In genomic region chr1:53414632-53415031, GRCh38 we compare ENCODE assay signal across 24 cellular contexts. TPM values are rescaled to one million over a fixed set of nuclear protein-coding genes. Genes with fewer than 3 reads are reported as not detected.
DNase-seq lines count a peak whose midpoint lies in the region; ATAC-seq and FAIRE-seq lines count a peak whose summit lies in the region.
"Had no signal": no experiment of that assay in that cellular context is flagged by ENCODE, and none has a peak within 500 bp of the region (broad histone marks: within the 10 kb centered on the region; RNA-seq: fewer than 3 reads in every experiment).

No MANE protein-coding gene starts in this region.

- intact Hi-C loops in CD4-positive, alpha-beta memory T cell (cut with micrococcal nuclease): loop anchor here (5.0 kb wide), 2 partner anchors 53 to 862 kb away; partner anchors contain the start of gene TUT4

- no peaks in the 10 kb centered on the region for H3K36me3 Mint-ChIP-seq in CD4-positive, CD25-positive, alpha-beta regulatory T cell
- H3K36me3 Mint-ChIP-seq in CD4-positive, alpha-beta memory T cell: no peaks in the 10 kb centered on the region
- H3K36me3 Mint-ChIP-seq in activated T-helper 17 cell treated with anti-CD3 and anti-CD28 coated beads, Interleukin-2, amount 50 U/mL, for 72 hours (ENCODE audit: low read depth): no peaks in the 10 kb centered on the region
- no peaks in the 10 kb centered on the region for H3K36me3 Mint-ChIP-seq in immature natural killer cell
- H3K36me3 Mint-ChIP-seq: activated naive CD4-positive, alpha-beta T cell treated with anti-CD3 and anti-CD28 coated beads, Interleukin-2, amount 50 U/mL, for 24 hours had no signal

- POLR2A ChIA-PET in CD4-positive, alpha-beta memory T cell (lab: Charles Lee; ENCODE audit: partially characterized antibody): interaction anchor here (1.6 to 2.5 kb wide), 6 partner anchors 12 to 50 kb away, joined by 4 to 39 read pairs (median 14); no protein-coding TSS in a partner anchor

- peak overlapping the region; percentile 40 to 99 (median 97) for H3K27ac Mint-ChIP-seq in CD4-positive, CD25-positive, alpha-beta regulatory T cell
- H3K27ac Mint-ChIP-seq in CD4-positive, alpha-beta memory T cell: peak overlapping the region; percentile 81 to 99 (median 98)
- peak overlapping the region; percentile 84 for H3K27ac Mint-ChIP-seq in activated T-helper 17 cell treated with anti-CD3 and anti-CD28 coated beads, Interleukin-2, amount 50 U/mL, for 72 hours
- H3K27ac Mint-ChIP-seq in immature natural killer cell: peak overlapping the region in 4 of 6 donors; percentile 42 to 95 (median 93)
- H3K27ac Mint-ChIP-seq: activated naive CD4-positive, alpha-beta T cell treated with anti-CD3 and anti-CD28 coated beads, Interleukin-2, amount 50 U/mL, for 24 hours had no signal

- no peaks in the 10 kb centered on the region for H3K36me3 ChIP-seq in CD4-positive, CD25-positive, alpha-beta regulatory T cell (ENCODE audit: control insufficient read depth, insufficient read depth, low read length)
- no peaks in the 10 kb centered on the region for H3K36me3 ChIP-seq in CD4-positive, alpha-beta memory T cell (ENCODE audit: insufficient read depth, low read length)
- H3K36me3 ChIP-seq: vagina had no signal

- H3K27me3 Mint-ChIP-seq in CD4-positive, CD25-positive, alpha-beta regulatory T cell: peaks cover 13% of the 10 kb centered on the region
- no peaks in the 10 kb centered on the region for H3K27me3 Mint-ChIP-seq in CD4-positive, alpha-beta memory T cell
- H3K27me3 Mint-ChIP-seq in activated T-helper 17 cell treated with anti-CD3 and anti-CD28 coated beads, Interleukin-2, amount 50 U/mL, for 72 hours: no peaks in the 10 kb centered on the region
- peaks cover 2 to 9% (median 3%) of the 10 kb centered on the region in 3 donors for H3K27me3 Mint-ChIP-seq in immature natural killer cell (ENCODE audit: low read depth in 3 of 3)
- H3K27me3 Mint-ChIP-seq: activated naive CD4-positive, alpha-beta T cell treated with anti-CD3 and anti-CD28 coated beads, Interleukin-2, amount 50 U/mL, for 24 hours had no signal

- peaks cover 3% of the 10 kb centered on the region for H3K27me3 ChIP-seq in CD4-positive, CD25-positive, alpha-beta regulatory T cell (ENCODE audit: control insufficient read depth, insufficient read depth, low read length)
- H3K27me3 ChIP-seq in CD4-positive, alpha-beta memory T cell (ENCODE audit: insufficient read depth, low read length): no peaks in the 10 kb centered on the region
- H3K27me3 ChIP-seq: vagina had no signal

- no peaks in the 10 kb centered on the region for H3K9me3 ChIP-seq in CD4-positive, CD25-positive, alpha-beta regulatory T cell (ENCODE audit: control insufficient read depth in 2 of 2, low read length in 2 of 2)
- H3K9me3 ChIP-seq in CD4-positive, alpha-beta memory T cell (ENCODE audit: control insufficient read depth in 1 of 2, low read length in 2 of 2): no peaks in the 10 kb centered on the region
- H3K9me3 ChIP-seq: vagina had no signal

- no peak overlapping the region for H3K4me3 Mint-ChIP-seq in CD4-positive, CD25-positive, alpha-beta regulatory T cell
- peak overlapping the region in 2 of 8 donors; percentile 31 to 76 for H3K4me3 Mint-ChIP-seq in CD4-positive, alpha-beta memory T cell
- H3K4me3 Mint-ChIP-seq in activated T-helper 17 cell treated with anti-CD3 and anti-CD28 coated beads, Interleukin-2, amount 50 U/mL, for 72 hours: no peak overlapping the region
- no peak overlapping the region for H3K4me3 Mint-ChIP-seq in immature natural killer cell

- no peak for ATAC-seq in CD4-positive, CD25-positive, alpha-beta regulatory T cell (ENCODE audit: low read depth in 2 of 2)
- ATAC-seq in activated T-helper 17 cell treated with anti-CD3 and anti-CD28 coated beads, Interleukin-2, amount 50 U/mL, for 72 hours (replicated peaks): no peak
- ATAC-seq in HG02973 (IDR thresholded peaks at IDR 0.05; ENCODE audit: unreplicated experiment) (no peak), HG02870 (IDR thresholded peaks at IDR 0.05; ENCODE audit: unreplicated experiment) (no peak)
- ATAC-seq: left lobe of liver, PC-3, Right ventricle myocardium inferior had no signal

- peak overlapping the region; percentile 85 for H3K27ac ChIP-seq in CD4-positive, CD25-positive, alpha-beta regulatory T cell (ENCODE audit: insufficient read depth, low read length, poor library complexity, severe bottlenecking)
- peak overlapping the region; percentile 63 for H3K27ac ChIP-seq in CD4-positive, alpha-beta memory T cell (ENCODE audit: low read depth, low read length)
- H3K27ac ChIP-seq: C4-2B, vagina had no signal

- peaks cover 50% of the 10 kb centered on the region for H3K4me1 ChIP-seq in CD4-positive, CD25-positive, alpha-beta regulatory T cell (ENCODE audit: control insufficient read depth, insufficient read depth, low read length, poor library complexity, severe bottlenecking)
- H3K4me1 ChIP-seq in CD4-positive, alpha-beta memory T cell (ENCODE audit: insufficient read depth, low read length): peaks cover 68% of the 10 kb centered on the region
- H3K4me1 ChIP-seq: vagina had no signal

- no peak for DNase-seq in CD4-positive, CD25-positive, alpha-beta regulatory T cell
- DNase-seq in CD4-positive, alpha-beta memory T cell: no peak
- DNase-seq in immature natural killer cell: no peak
- no peak for DNase-seq in HTR-8/SVneo (ENCODE audit: insufficient read length, low spot score)
- DNase-seq in mesenteric fat pad (ENCODE audit: low spot score): no peak
- DNase-seq: activated CD8-positive, alpha-beta memory T cell treated with anti-CD3 and anti-CD28 coated beads for 24 hours; EL; hypothalamus; NCI-H1092; NCI-H1930; NCI-H524; PC-3; stimulated activated naive CD4-positive, alpha-beta T cell treated with Interleukin-2 at 50 U/mL for 16 hours had no signal

- peaks cover 10 to 55% (median 43%) of the 10 kb centered on the region in 4 donors for H3K4me1 Mint-ChIP-seq in CD4-positive, CD25-positive, alpha-beta regulatory T cell
- peaks cover 36 to 75% (median 56%) of the 10 kb centered on the region in 4 donors for H3K4me1 Mint-ChIP-seq in CD4-positive, alpha-beta memory T cell
- peaks cover 28% of the 10 kb centered on the region for H3K4me1 Mint-ChIP-seq in activated T-helper 17 cell treated with anti-CD3 and anti-CD28 coated beads, Interleukin-2, amount 50 U/mL, for 72 hours
- H3K4me1 Mint-ChIP-seq in immature natural killer cell: peaks cover 31 to 36% of the 10 kb centered on the region in 2 donors

- no peaks in the 10 kb centered on the region for H3K9me3 Mint-ChIP-seq in CD4-positive, CD25-positive, alpha-beta regulatory T cell
- no peaks in the 10 kb centered on the region for H3K9me3 Mint-ChIP-seq in CD4-positive, alpha-beta memory T cell
- H3K9me3 Mint-ChIP-seq in activated T-helper 17 cell treated with anti-CD3 and anti-CD28 coated beads, Interleukin-2, amount 50 U/mL, for 72 hours: no peaks in the 10 kb centered on the region
- H3K9me3 Mint-ChIP-seq in immature natural killer cell: peaks cover 0 to 2% (median 0%) of the 10 kb centered on the region in 6 donors
- H3K9me3 Mint-ChIP-seq: activated naive CD4-positive, alpha-beta T cell treated with anti-CD3 and anti-CD28 coated beads, Interleukin-2, amount 50 U/mL, for 24 hours had no signal

- no peak for FAIRE-seq in HTR-8/SVneo (lab: Jason Lieb, UNC)
- FAIRE-seq: GM12891 had no signal

- CTCF ChIA-PET in CD4-positive, alpha-beta memory T cell (lab: Charles Lee; ENCODE audit: partially characterized antibody): interaction anchor here (0.9 to 3.7 kb wide), 6 partner anchors 16 to 136 kb away, joined by 3 to 35 read pairs (median 6); no protein-coding TSS in a partner anchor

- no peak overlapping the region for H3K4me3 ChIP-seq in CD4-positive, CD25-positive, alpha-beta regulatory T cell (ENCODE audit: low read depth, low read length)
- no peak overlapping the region for H3K4me3 ChIP-seq in CD4-positive, alpha-beta memory T cell (ENCODE audit: low read length in 2 of 2)
- H3K4me3 ChIP-seq: vagina had no signal

RNA-seq across cellular contexts. Expression of gene DMRTB1, which starts 44.6 kb away (rescaled TPM):
- total RNA-seq in CD4-positive, CD25-positive, alpha-beta regulatory T cell: not detected
- polyA plus RNA-seq in CD4-positive, CD25-positive, alpha-beta regulatory T cell: not detected
- total RNA-seq in CD4-positive, alpha-beta memory T cell: not detected
- polyA plus RNA-seq in CD4-positive, alpha-beta memory T cell: not detected
- not detected for total RNA-seq in activated T-helper 17 cell treated with anti-CD3 and anti-CD28 coated beads, Interleukin-2, amount 50 U/mL, for 72 hours
- polyA plus RNA-seq in immature natural killer cell: not detected
- not detected for total RNA-seq in mesenteric fat pad
- total RNA-seq: dermis microvascular lymphatic vessel endothelial cell, left lobe of liver, omental fat pad, PC-3, Right ventricle myocardium inferior, vagina had no signal
